1 cellular context compared by ENCODE assay signal in the genomic region with DNA sequence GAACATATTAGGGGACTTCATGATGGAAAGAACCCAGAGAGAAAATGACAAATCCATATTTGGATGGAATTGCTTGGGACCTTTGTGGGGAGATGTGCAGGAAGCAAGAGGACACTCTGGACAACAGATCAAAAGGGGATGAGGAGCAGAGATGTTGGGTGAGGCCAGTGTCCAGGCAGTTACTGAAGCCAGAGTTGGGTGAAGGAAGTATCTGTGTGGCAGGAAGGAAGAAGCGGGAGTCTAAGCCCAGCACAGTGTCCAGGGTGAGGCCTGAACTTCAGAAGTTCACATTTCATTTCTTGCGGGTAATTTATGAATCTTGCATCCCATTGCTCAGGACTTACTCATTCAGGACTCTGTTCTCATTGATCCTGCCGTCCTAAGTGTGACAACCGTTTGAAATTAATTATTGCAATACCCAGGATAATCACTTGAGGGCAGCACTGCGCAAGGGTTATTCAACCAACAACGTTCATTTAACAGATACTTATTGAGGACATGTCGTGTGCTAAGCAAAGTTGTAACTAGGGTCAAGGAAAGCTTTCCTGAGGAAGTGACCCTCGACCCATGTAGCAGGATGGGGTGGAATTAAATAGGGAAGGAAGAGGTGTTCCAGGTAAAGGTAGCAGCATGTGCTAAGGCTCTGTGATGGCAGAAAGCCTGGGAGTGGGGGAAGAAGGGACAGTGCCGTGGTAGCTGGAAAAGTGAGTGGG.
TF ChIP-seq lines count a peak whose summit lies in the region.

No MANE protein-coding gene starts in this region.

TF ChIP-seq in SK-N-SH treated with all-trans-retinoic acid at 6 μM for 48 hours, 23 proteins besides CTCF, POLR2A, EP300 and RAD21 (continued from another document):
- no peak for TF ChIP-seq ZNF565 (CRISPR knock-in tag; conservative IDR thresholded peaks at IDR 0.05; ENCODE audit: low read depth)
- TF ChIP-seq ZFP3 (CRISPR knock-in tag; IDR thresholded peaks at IDR 0.05) = no peak
- TF ChIP-seq PPARA (CRISPR knock-in tag; IDR thresholded peaks at IDR 0.05; ENCODE audit: borderline replicate concordance) = no peak
